Comparison of ENCODE assay signal across 1 cellular context in the genomic region with DNA sequence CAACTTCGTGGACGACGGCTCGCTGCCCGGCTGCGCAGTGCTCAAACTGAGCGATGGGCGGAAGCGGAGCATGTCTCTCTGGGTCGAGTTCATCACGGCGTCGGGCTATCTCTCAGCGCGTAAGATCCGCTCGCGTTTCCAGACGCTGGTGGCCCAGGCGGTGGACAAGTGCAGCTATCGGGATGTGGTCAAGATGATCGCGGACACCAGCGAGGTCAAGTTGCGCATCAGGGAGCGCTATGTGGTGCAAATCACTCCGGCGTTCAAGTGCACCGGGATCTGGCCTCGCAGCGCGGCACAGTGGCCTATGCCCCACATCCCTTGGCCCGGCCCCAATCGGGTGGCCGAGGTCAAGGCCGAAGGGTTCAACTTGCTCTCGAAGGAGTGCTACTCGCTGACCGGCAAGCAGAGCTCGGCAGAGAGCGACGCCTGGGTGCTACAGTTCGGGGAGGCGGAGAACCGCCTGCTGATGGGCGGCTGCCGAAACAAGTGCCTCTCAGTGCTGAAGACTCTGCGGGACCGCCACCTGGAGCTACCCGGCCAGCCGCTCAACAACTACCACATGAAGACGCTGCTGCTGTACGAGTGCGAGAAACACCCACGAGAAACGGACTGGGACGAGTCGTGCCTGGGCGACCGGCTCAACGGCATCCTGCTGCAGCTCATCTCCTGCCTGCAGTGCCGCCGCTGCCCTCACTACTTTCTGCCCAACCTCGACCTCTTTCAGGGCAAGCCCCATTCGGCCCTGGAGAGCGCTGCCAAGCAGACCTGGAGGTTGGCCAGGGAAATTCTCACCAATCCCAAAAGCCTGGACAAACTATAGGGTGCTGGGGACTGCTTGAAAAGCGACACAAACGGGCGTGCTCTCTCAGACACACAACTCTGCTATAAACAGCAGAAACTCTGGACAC.
TF ChIP-seq lines count a peak whose summit lies in the region.

No MANE protein-coding gene starts in this region.

TF ChIP-seq in GM12878, 131 proteins besides CTCF, POLR2A, EP300 and RAD21:
- TF ChIP-seq, protein P1, sequence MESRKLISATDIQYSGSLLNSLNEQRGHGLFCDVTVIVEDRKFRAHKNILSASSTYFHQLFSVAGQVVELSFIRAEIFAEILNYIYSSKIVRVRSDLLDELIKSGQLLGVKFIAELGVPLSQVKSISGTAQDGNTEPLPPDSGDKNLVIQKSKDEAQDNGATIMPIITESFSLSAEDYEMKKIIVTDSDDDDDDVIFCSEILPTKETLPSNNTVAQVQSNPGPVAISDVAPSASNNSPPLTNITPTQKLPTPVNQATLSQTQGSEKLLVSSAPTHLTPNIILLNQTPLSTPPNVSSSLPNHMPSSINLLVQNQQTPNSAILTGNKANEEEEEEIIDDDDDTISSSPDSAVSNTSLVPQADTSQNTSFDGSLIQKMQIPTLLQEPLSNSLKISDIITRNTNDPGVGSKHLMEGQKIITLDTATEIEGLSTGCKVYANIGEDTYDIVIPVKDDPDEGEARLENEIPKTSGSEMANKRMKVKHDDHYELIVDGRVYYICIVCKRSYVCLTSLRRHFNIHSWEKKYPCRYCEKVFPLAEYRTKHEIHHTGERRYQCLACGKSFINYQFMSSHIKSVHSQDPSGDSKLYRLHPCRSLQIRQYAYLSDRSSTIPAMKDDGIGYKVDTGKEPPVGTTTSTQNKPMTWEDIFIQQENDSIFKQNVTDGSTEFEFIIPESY (IDR thresholded peaks at IDR 0.05): 0 out of 2 replicates have a peak, but pooled peaks have one; percentile 18
- 0 out of 2 replicates have a peak, but pooled peaks have one; percentile 14 for TF ChIP-seq PAX5 (IDR thresholded peaks at IDR 0.05; ENCODE audit: borderline replicate concordance, low read depth, low read length)
- TF ChIP-seq, protein P2, sequence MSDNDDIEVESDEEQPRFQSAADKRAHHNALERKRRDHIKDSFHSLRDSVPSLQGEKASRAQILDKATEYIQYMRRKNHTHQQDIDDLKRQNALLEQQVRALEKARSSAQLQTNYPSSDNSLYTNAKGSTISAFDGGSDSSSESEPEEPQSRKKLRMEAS (IDR thresholded peaks at IDR 0.05; ENCODE audit: low read depth, low read length): no peak
